18 cellular contexts compared by ENCODE assay signal in genomic region chr11:76047231-76047630, GRCh38.
"Had no signal": no experiment of that assay in that cellular context is flagged by ENCODE, and none has a peak within 500 bp of the region (broad histone marks: within the 10 kb centered on the region; RNA-seq: fewer than 3 reads in every experiment).

No MANE protein-coding gene starts in this region.

- ATAC-seq: activated T-cell treated with anti-CD3 and anti-CD28 coated beads, Interleukin-2, amount 50 U/mL, for 4 hours; esophagus mucosa; mucosa of descending colon; psoas muscle; stimulated activated naive CD8-positive, alpha-beta T cell treated with anti-CD3 and anti-CD28 coated beads, Interleukin-15, amount 100 ng/mL, for 72 hours had no signal

- H3K9me3 ChIP-seq: ascending aorta, psoas muscle had no signal

- H3K27me3 ChIP-seq: ascending aorta had no signal

- H3K27ac Mint-ChIP-seq: activated CD4-positive, alpha-beta T cell treated with anti-CD3 and anti-CD28 coated beads, Interleukin-2, amount 10 ng/mL, durations not matched to agents 7 days and 5 days; activated naive CD4-positive, alpha-beta T cell treated with anti-CD3 and anti-CD28 coated beads, Interleukin-2, amount 10 ng/mL, durations not matched to agents 7 days and 5 days; memory B cell; T-helper 1 cell treated with Interleukin-12 subunit alpha and Interleukin-12 subunit beta and Interleukin-4 antibody, amounts not matched to agents 30 μg/mL and 1 μg/mL, for 36 hours; type B pancreatic cell had no signal

- H3K27me3 Mint-ChIP-seq: activated CD4-positive, alpha-beta T cell treated with anti-CD3 and anti-CD28 coated beads, Interleukin-2, amount 10 ng/mL, durations not matched to agents 7 days and 5 days; activated naive CD4-positive, alpha-beta T cell treated with anti-CD3 and anti-CD28 coated beads, Interleukin-2, amount 10 ng/mL, durations not matched to agents 7 days and 5 days; memory B cell; naive B cell; stimulated activated naive CD8-positive, alpha-beta T cell treated with anti-CD3 and anti-CD28 coated beads, Interleukin-15, amount 100 ng/mL, for 72 hours; type B pancreatic cell had no signal

- H3K4me3 Mint-ChIP-seq: activated CD4-positive, alpha-beta T cell treated with anti-CD3 and anti-CD28 coated beads, Interleukin-2, amount 10 ng/mL, durations not matched to agents 7 days and 5 days; activated naive CD4-positive, alpha-beta T cell treated with anti-CD3 and anti-CD28 coated beads, Interleukin-2, amount 10 ng/mL, durations not matched to agents 7 days and 5 days; activated T-cell treated with anti-CD3 and anti-CD28 coated beads, Interleukin-2, amount 50 U/mL, for 4 hours; memory B cell; neural crest cell; stimulated activated naive CD8-positive, alpha-beta T cell treated with anti-CD3 and anti-CD28 coated beads, Interleukin-15, amount 100 ng/mL, for 72 hours; T-helper 1 cell treated with Interleukin-12 subunit alpha and Interleukin-12 subunit beta and Interleukin-4 antibody, amounts not matched to agents 30 μg/mL and 1 μg/mL, for 36 hours; type B pancreatic cell had no signal

- H3K4me1 Mint-ChIP-seq: activated CD4-positive, alpha-beta T cell treated with anti-CD3 and anti-CD28 coated beads, Interleukin-2, amount 10 ng/mL, durations not matched to agents 7 days and 5 days; activated naive CD4-positive, alpha-beta T cell treated with anti-CD3 and anti-CD28 coated beads, Interleukin-2, amount 10 ng/mL, durations not matched to agents 7 days and 5 days; stimulated activated naive CD8-positive, alpha-beta T cell treated with anti-CD3 and anti-CD28 coated beads, Interleukin-15, amount 100 ng/mL, for 72 hours had no signal

- H3K4me3 ChIP-seq: ascending aorta, mucosa of descending colon, psoas muscle had no signal

- DNase-seq: activated CD4-positive, alpha-beta T cell treated with anti-CD3 and anti-CD28 coated beads, Interleukin-2, amount 10 ng/mL, durations not matched to agents 7 days and 5 days; activated CD8-positive, alpha-beta memory T cell treated with anti-CD3 and anti-CD28 coated beads, Interleukin-2, amount 50 U/mL, for 4 hours; activated effector memory CD4-positive, alpha-beta T cell treated with Interleukin-2 at 50 U/mL for 16 hours; activated naive CD4-positive, alpha-beta T cell treated with anti-CD3 and anti-CD28 coated beads, Interleukin-2, amount 10 ng/mL, durations not matched to agents 7 days and 5 days; activated T-cell treated with anti-CD3 and anti-CD28 coated beads, Interleukin-2, amount 50 U/mL, for 4 hours; cerebellar nuclear complex; effector CD4-positive, alpha-beta T cell; mucosa of descending colon; naive B cell; psoas muscle; right cardiac atrium; stimulated activated naive CD8-positive, alpha-beta T cell treated with anti-CD3 and anti-CD28 coated beads, Interleukin-15, amount 100 ng/mL, for 72 hours had no signal

- H3K36me3 ChIP-seq: ascending aorta had no signal

- H3K27ac ChIP-seq: ascending aorta, psoas muscle had no signal
